Comparison of ENCODE assay signal across 8 cellular contexts in genomic region chr1:202145325-202146140, GRCh38. TPM values are rescaled to one million over a fixed set of nuclear protein-coding genes. Genes with fewer than 3 reads are reported as not detected.
A peak's percentile ranks its signal among the peaks of the same experiment; 100 is the strongest.
DNase-seq lines count a peak whose midpoint lies in the region; ATAC-seq and TF ChIP-seq lines count a peak whose summit lies in the region.

No MANE protein-coding gene starts in this region.

- H3K4me1 Mint-ChIP-seq in nephron, result peaks cover 12% of the 10 kb centered on the region

- H3K4me3 ChIP-seq in Peyer's patch (peak overlapping the region; percentile 95 to 100 (median 96)), choroid plexus epithelial cell (ENCODE audit: low read depth, low read length) (peak overlapping the region; percentile 82)

- TF ChIP-seq CTCF in Peyer's patch (IDR thresholded peaks at IDR 0.05) (no peak), choroid plexus epithelial cell (conservative IDR thresholded peaks at IDR 0.05; ENCODE audit: low read depth, low read length) (no peak), nephron (IDR thresholded peaks at IDR 0.05; ENCODE audit: unreplicated experiment in 3 of 3) (no peak)

- no peak for ATAC-seq in GM18505 (IDR thresholded peaks at IDR 0.05; ENCODE audit: unreplicated experiment)

- peak overlapping the region in 2 of 4 donors; percentile 88 to 89 for H3K27ac ChIP-seq in Peyer's patch

- peak in 1 of 3 donors; percentile 20 for DNase-seq in Peyer's patch
- no peak for DNase-seq in choroid plexus epithelial cell (ENCODE audit: low read depth)
- DNase-seq in cerebellar nuclear complex (lab: John Stamatoyannopoulos, UW), result no peak
- no peak for DNase-seq in AML-193 (lab: John Stamatoyannopoulos, UW)
- DNase-seq in globus pallidus (ENCODE audit: low spot score), result no peak
- no peak for DNase-seq in anterior cingulate cortex (lab: John Stamatoyannopoulos, UW)

- H3K9me3 Mint-ChIP-seq in nephron, result no peaks in the 10 kb centered on the region

- H3K27me3 Mint-ChIP-seq in nephron (ENCODE audit: low read depth), result peaks cover 7% of the 10 kb centered on the region

- no peaks in the 10 kb centered on the region for H3K36me3 Mint-ChIP-seq in nephron (ENCODE audit: low read depth)

- H3K36me3 ChIP-seq in Peyer's patch, result no peaks in the 10 kb centered on the region

- no peaks in the 10 kb centered on the region for H3K27me3 ChIP-seq in Peyer's patch

- H3K27ac Mint-ChIP-seq in nephron, result peak overlapping the region; percentile 89 to 95 (median 92)

- H3K9me3 ChIP-seq in Peyer's patch, result no peaks in the 10 kb centered on the region

- peak; percentile 12 for TF ChIP-seq POLR2A in GM18505 (IDR thresholded peaks at IDR 0.05; ENCODE audit: borderline replicate concordance, extremely low read depth, insufficient read depth, insufficient read length)
- no peak for TF ChIP-seq POLR2A in Peyer's patch (IDR thresholded peaks at IDR 0.05)

- peaks cover 0 to 19% (median 10%) of the 10 kb centered on the region in 4 donors for H3K4me1 ChIP-seq in Peyer's patch

- peak overlapping the region; percentile 83 to 94 (median 91) for H3K4me3 Mint-ChIP-seq in nephron

RNA-seq across cellular contexts. Expression of gene ARL8A, which starts 1.0 kb away (rescaled TPM):
- 10 to 100 TPM; 25.7 to 37.1 (median 36.0) TPM for total RNA-seq in Peyer's patch

RNA-seq across cellular contexts. Expression of gene PTPN7, which starts 14.9 kb away (rescaled TPM):
- total RNA-seq in Peyer's patch, result 10 to 100 TPM in 2 of 4 donors, 1 to 10 TPM in 2; 4.7 to 48.7 (median 7.6) TPM

RNA-seq across cellular contexts. Expression of gene GPR37L1, which starts 22.8 kb away (rescaled TPM):
- under 1 TPM in 3 of 4 donors, not detected in 1; 0.18 to 0.95 (median 0.27) TPM for total RNA-seq in Peyer's patch

RNA-seq across cellular contexts. Expression of gene LGR6, which starts 48.1 kb away (rescaled TPM):
- total RNA-seq in Peyer's patch, result 1 to 10 TPM in 3 of 4 donors, under 1 TPM in 1; 0.53 to 3.3 (median 2.3) TPM
